In the genomic region with DNA sequence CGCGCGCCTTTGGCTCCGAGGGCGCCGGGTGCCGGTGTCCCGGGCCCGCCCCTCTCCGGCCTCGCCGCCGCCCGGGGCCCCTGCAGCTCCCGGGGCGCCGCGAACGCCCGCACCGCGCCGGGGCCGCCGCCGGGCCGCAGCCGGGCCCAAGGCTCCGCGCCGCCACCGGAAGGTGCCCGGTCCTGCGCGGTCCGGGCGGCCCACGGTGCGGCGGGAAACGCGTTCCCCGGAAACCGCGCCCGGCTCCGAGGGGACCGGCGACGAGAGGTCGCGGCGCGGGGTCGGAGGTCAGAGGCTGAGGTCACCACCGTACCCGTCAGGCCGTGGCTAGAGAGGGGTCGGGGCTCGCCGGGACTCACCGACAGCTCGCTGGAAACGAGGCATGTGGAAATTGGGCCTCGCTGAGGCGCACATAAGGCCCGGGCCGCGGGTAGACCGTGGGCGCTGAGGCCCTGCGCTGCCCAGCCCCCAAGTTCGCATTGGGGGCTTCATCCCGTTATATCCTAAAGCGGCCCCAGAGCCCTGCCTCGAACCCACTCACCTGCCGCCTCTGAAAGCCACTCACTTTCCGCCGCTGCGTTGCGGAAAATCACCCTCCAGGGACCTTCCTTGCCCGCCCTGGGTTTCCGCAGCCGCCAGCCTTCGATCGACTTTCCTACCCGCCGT, we compare ENCODE assay signal across 1 cellular context.
A peak's percentile ranks its signal among the peaks of the same experiment; 100 is the strongest.
TF ChIP-seq lines count a peak whose summit lies in the region.

A gene (minus strand): TSS at position 167 of the 666 bp plus-strand sequence. CDS start 745 bp downstream, outside the sequence.

TF ChIP-seq in HepG2, 621 proteins besides CTCF, POLR2A, EP300 and RAD21 (continued from another document and continues in another):
- TF ChIP-seq SIN3A (IDR thresholded peaks at IDR 0.05; ENCODE audit: borderline replicate concordance, low read depth, low read length), result peak; percentile 46; the same call in 1 of the 2 replicates
- no peak for TF ChIP-seq SMC3 (IDR thresholded peaks at IDR 0.05; ENCODE audit: low read length)
- peak; percentile 55; the same call in 1 of the 2 replicates for TF ChIP-seq POLR2G (IDR thresholded peaks at IDR 0.05; ENCODE audit: low read depth, low read length)
- no peak for TF ChIP-seq ZNF781 (CRISPR knock-in tag; IDR thresholded peaks at IDR 0.05; ENCODE audit: borderline replicate concordance, not compliant biosample characterization)
- peak; percentile 96 for TF ChIP-seq XRCC5 (optimal IDR thresholded peaks at IDR 0.05; ENCODE audit: low read length)
- TF ChIP-seq SMYD3 (CRISPR knock-in tag; IDR thresholded peaks at IDR 0.05), result 0 out of 2 replicates have a peak, but pooled peaks have one; percentile 32
- TF ChIP-seq ZNF629 (CRISPR knock-in tag; conservative IDR thresholded peaks at IDR 0.05), result peak; percentile 33; the same call in 1 of the 2 replicates
- peak; percentile 98 for TF ChIP-seq KMT2A (CRISPR knock-in tag; IDR thresholded peaks at IDR 0.05)
- TF ChIP-seq ZFP41 (CRISPR knock-in tag; IDR thresholded peaks at IDR 0.05; ENCODE audit: borderline replicate concordance), result no peak; the same call in 1 of the 2 replicates
- TF ChIP-seq, protein P1, sequence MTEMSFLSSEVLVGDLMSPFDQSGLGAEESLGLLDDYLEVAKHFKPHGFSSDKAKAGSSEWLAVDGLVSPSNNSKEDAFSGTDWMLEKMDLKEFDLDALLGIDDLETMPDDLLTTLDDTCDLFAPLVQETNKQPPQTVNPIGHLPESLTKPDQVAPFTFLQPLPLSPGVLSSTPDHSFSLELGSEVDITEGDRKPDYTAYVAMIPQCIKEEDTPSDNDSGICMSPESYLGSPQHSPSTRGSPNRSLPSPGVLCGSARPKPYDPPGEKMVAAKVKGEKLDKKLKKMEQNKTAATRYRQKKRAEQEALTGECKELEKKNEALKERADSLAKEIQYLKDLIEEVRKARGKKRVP (CRISPR knock-in tag; IDR thresholded peaks at IDR 0.05), result no peak
- TF ChIP-seq ZNF652 (CRISPR knock-in tag; IDR thresholded peaks at IDR 0.05; ENCODE audit: borderline replicate concordance, low read depth), result no peak
- TF ChIP-seq ZFP36 (IDR thresholded peaks at IDR 0.05; ENCODE audit: borderline replicate concordance, low read depth, low read length, partially characterized antibody), result no peak
- peak; percentile 89 for TF ChIP-seq ZNF792 (CRISPR knock-in tag; IDR thresholded peaks at IDR 0.05)
- no peak for TF ChIP-seq ZNF260 (CRISPR knock-in tag; IDR thresholded peaks at IDR 0.05; ENCODE audit: borderline replicate concordance, low read depth)
- TF ChIP-seq, protein P2, sequence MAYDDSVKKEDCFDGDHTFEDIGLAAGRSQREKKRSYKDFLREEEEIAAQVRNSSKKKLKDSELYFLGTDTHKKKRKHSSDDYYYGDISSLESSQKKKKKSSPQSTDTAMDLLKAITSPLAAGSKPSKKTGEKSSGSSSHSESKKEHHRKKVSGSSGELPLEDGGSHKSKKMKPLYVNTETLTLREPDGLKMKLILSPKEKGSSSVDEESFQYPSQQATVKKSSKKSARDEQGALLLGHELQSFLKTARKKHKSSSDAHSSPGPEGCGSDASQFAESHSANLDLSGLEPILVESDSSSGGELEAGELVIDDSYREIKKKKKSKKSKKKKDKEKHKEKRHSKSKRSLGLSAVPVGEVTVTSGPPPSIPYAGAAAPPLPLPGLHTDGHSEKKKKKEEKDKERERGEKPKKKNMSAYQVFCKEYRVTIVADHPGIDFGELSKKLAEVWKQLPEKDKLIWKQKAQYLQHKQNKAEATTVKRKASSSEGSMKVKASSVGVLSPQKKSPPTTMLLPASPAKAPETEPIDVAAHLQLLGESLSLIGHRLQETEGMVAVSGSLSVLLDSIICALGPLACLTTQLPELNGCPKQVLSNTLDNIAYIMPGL (CRISPR knock-in tag; IDR thresholded peaks at IDR 0.05; ENCODE audit: borderline replicate concordance in 1 of 2, low read depth in 1 of 2), result peak; percentile 90 to 95
- TF ChIP-seq ZNF234 (CRISPR knock-in tag; conservative IDR thresholded peaks at IDR 0.05), result 0 out of 2 replicates have a peak, but pooled peaks have one; percentile 47
- no peak for TF ChIP-seq ZNF383 (CRISPR knock-in tag; IDR thresholded peaks at IDR 0.05; ENCODE audit: borderline replicate concordance)
- no peak for TF ChIP-seq NONO (IDR thresholded peaks at IDR 0.05)
- peak; percentile 96; the same call in 1 of the 2 replicates for TF ChIP-seq NONO (CRISPR knock-in tag; conservative IDR thresholded peaks at IDR 0.05)
- peak; percentile 86 for TF ChIP-seq ZNF12 (CRISPR knock-in tag; IDR thresholded peaks at IDR 0.05)
- TF ChIP-seq, protein P3, sequence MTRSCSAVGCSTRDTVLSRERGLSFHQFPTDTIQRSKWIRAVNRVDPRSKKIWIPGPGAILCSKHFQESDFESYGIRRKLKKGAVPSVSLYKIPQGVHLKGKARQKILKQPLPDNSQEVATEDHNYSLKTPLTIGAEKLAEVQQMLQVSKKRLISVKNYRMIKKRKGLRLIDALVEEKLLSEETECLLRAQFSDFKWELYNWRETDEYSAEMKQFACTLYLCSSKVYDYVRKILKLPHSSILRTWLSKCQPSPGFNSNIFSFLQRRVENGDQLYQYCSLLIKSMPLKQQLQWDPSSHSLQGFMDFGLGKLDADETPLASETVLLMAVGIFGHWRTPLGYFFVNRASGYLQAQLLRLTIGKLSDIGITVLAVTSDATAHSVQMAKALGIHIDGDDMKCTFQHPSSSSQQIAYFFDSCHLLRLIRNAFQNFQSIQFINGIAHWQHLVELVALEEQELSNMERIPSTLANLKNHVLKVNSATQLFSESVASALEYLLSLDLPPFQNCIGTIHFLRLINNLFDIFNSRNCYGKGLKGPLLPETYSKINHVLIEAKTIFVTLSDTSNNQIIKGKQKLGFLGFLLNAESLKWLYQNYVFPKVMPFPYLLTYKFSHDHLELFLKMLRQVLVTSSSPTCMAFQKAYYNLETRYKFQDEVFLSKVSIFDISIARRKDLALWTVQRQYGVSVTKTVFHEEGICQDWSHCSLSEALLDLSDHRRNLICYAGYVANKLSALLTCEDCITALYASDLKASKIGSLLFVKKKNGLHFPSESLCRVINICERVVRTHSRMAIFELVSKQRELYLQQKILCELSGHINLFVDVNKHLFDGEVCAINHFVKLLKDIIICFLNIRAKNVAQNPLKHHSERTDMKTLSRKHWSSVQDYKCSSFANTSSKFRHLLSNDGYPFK (CRISPR knock-in tag; IDR thresholded peaks at IDR 0.05; ENCODE audit: borderline replicate concordance), result peak; percentile 77
- TF ChIP-seq, protein P4, sequence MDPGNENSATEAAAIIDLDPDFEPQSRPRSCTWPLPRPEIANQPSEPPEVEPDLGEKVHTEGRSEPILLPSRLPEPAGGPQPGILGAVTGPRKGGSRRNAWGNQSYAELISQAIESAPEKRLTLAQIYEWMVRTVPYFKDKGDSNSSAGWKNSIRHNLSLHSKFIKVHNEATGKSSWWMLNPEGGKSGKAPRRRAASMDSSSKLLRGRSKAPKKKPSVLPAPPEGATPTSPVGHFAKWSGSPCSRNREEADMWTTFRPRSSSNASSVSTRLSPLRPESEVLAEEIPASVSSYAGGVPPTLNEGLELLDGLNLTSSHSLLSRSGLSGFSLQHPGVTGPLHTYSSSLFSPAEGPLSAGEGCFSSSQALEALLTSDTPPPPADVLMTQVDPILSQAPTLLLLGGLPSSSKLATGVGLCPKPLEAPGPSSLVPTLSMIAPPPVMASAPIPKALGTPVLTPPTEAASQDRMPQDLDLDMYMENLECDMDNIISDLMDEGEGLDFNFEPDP (CRISPR knock-in tag; conservative IDR thresholded peaks at IDR 0.05), result 0 out of 2 replicates have a peak, but pooled peaks have one; percentile 90
- TF ChIP-seq, protein P5, sequence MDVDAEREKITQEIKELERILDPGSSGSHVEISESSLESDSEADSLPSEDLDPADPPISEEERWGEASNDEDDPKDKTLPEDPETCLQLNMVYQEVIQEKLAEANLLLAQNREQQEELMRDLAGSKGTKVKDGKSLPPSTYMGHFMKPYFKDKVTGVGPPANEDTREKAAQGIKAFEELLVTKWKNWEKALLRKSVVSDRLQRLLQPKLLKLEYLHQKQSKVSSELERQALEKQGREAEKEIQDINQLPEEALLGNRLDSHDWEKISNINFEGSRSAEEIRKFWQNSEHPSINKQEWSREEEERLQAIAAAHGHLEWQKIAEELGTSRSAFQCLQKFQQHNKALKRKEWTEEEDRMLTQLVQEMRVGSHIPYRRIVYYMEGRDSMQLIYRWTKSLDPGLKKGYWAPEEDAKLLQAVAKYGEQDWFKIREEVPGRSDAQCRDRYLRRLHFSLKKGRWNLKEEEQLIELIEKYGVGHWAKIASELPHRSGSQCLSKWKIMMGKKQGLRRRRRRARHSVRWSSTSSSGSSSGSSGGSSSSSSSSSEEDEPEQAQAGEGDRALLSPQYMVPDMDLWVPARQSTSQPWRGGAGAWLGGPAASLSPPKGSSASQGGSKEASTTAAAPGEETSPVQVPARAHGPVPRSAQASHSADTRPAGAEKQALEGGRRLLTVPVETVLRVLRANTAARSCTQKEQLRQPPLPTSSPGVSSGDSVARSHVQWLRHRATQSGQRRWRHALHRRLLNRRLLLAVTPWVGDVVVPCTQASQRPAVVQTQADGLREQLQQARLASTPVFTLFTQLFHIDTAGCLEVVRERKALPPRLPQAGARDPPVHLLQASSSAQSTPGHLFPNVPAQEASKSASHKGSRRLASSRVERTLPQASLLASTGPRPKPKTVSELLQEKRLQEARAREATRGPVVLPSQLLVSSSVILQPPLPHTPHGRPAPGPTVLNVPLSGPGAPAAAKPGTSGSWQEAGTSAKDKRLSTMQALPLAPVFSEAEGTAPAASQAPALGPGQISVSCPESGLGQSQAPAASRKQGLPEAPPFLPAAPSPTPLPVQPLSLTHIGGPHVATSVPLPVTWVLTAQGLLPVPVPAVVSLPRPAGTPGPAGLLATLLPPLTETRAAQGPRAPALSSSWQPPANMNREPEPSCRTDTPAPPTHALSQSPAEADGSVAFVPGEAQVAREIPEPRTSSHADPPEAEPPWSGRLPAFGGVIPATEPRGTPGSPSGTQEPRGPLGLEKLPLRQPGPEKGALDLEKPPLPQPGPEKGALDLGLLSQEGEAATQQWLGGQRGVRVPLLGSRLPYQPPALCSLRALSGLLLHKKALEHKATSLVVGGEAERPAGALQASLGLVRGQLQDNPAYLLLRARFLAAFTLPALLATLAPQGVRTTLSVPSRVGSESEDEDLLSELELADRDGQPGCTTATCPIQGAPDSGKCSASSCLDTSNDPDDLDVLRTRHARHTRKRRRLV (CRISPR knock-in tag; IDR thresholded peaks at IDR 0.05), result no peak
- TF ChIP-seq, protein P6, sequence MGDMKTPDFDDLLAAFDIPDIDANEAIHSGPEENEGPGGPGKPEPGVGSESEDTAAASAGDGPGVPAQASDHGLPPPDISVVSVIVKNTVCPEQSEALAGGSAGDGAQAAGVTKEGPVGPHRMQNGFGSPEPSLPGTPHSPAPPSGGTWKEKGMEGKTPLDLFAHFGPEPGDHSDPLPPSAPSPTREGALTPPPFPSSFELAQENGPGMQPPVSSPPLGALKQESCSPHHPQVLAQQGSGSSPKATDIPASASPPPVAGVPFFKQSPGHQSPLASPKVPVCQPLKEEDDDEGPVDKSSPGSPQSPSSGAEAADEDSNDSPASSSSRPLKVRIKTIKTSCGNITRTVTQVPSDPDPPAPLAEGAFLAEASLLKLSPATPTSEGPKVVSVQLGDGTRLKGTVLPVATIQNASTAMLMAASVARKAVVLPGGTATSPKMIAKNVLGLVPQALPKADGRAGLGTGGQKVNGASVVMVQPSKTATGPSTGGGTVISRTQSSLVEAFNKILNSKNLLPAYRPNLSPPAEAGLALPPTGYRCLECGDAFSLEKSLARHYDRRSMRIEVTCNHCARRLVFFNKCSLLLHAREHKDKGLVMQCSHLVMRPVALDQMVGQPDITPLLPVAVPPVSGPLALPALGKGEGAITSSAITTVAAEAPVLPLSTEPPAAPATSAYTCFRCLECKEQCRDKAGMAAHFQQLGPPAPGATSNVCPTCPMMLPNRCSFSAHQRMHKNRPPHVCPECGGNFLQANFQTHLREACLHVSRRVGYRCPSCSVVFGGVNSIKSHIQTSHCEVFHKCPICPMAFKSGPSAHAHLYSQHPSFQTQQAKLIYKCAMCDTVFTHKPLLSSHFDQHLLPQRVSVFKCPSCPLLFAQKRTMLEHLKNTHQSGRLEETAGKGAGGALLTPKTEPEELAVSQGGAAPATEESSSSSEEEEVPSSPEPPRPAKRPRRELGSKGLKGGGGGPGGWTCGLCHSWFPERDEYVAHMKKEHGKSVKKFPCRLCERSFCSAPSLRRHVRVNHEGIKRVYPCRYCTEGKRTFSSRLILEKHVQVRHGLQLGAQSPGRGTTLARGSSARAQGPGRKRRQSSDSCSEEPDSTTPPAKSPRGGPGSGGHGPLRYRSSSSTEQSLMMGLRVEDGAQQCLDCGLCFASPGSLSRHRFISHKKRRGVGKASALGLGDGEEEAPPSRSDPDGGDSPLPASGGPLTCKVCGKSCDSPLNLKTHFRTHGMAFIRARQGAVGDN (CRISPR knock-in tag; IDR thresholded peaks at IDR 0.05), result peak; percentile 88
- TF ChIP-seq ZNF431 (CRISPR knock-in tag; IDR thresholded peaks at IDR 0.05; ENCODE audit: borderline replicate concordance, low read depth), result no peak
- TF ChIP-seq SCMH1 (CRISPR knock-in tag; IDR thresholded peaks at IDR 0.05; ENCODE audit: borderline replicate concordance), result no peak
- TF ChIP-seq SIX1 (CRISPR knock-in tag; IDR thresholded peaks at IDR 0.05; ENCODE audit: borderline replicate concordance), result 0 out of 2 replicates have a peak, but pooled peaks have one; percentile 30
- TF ChIP-seq ZNF3 (CRISPR knock-in tag; IDR thresholded peaks at IDR 0.05), result no peak
- TF ChIP-seq, protein P7, sequence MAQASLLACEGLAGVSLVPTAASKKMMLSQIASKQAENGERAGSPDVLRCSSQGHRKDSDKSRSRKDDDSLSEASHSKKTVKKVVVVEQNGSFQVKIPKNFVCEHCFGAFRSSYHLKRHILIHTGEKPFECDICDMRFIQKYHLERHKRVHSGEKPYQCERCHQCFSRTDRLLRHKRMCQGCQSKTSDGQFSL (CRISPR knock-in tag; IDR thresholded peaks at IDR 0.05), result no peak
- TF ChIP-seq, protein P8, sequence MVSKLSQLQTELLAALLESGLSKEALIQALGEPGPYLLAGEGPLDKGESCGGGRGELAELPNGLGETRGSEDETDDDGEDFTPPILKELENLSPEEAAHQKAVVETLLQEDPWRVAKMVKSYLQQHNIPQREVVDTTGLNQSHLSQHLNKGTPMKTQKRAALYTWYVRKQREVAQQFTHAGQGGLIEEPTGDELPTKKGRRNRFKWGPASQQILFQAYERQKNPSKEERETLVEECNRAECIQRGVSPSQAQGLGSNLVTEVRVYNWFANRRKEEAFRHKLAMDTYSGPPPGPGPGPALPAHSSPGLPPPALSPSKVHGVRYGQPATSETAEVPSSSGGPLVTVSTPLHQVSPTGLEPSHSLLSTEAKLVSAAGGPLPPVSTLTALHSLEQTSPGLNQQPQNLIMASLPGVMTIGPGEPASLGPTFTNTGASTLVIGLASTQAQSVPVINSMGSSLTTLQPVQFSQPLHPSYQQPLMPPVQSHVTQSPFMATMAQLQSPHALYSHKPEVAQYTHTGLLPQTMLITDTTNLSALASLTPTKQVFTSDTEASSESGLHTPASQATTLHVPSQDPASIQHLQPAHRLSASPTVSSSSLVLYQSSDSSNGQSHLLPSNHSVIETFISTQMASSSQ (IDR thresholded peaks at IDR 0.05; ENCODE audit: low read depth), result no peak
- TF ChIP-seq, protein P8 (CRISPR knock-in tag; IDR thresholded peaks at IDR 0.05; ENCODE audit: borderline replicate concordance), result peak; percentile 71; the same call in 1 of the 2 replicates
